8 cellular contexts compared by ENCODE assay signal in genomic region chr19:45994989-45995714, GRCh38. TPM values are rescaled to one million over a fixed set of nuclear protein-coding genes. Genes with fewer than 3 reads are reported as not detected.
DNase-seq lines count a peak whose midpoint lies in the region; ATAC-seq and TF ChIP-seq lines count a peak whose summit lies in the region.

A gene with protein sequence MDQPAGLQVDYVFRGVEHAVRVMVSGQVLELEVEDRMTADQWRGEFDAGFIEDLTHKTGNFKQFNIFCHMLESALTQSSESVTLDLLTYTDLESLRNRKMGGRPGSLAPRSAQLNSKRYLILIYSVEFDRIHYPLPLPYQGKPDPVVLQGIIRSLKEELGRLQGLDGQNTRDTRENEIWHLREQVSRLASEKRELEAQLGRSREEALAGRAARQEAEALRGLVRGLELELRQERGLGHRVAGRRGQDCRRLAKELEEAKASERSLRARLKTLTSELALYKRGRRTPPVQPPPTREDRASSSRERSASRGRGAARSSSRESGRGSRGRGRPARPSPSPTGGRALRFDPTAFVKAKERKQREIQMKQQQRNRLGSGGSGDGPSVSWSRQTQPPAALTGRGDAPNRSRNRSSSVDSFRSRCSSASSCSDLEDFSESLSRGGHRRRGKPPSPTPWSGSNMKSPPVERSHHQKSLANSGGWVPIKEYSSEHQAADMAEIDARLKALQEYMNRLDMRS (plus strand): TSS chr19:45995467. CDS start chr19:46003019, 7,552 bp downstream.

- peaks cover 9% of the 10 kb centered on the region for H3K4me1 ChIP-seq in thymus (ENCODE audit: control insufficient read depth, insufficient read depth, low read length)

- WGBS in thymus, result under 1% methylated on average over 34 of the region's 34 CpGs

- TF ChIP-seq CTCF in HFFc6 (IDR thresholded peaks at IDR 0.05), result no peak
- TF ChIP-seq CTCF in NB4 (IDR thresholded peaks at IDR 0.05; ENCODE audit: low read depth, low read length), result no peak
- TF ChIP-seq CTCF in omental fat pad (IDR thresholded peaks at IDR 0.05), result no peak

- H3K9me3 ChIP-seq in thymus (ENCODE audit: control insufficient read depth), result no peaks in the 10 kb centered on the region

- H3K4me3 ChIP-seq in NB4 (ENCODE audit: low read depth, low read length) (peak within 1 kb of the TSS; percentile 93), thymus (ENCODE audit: low read length) (peak within 1 kb of the TSS; percentile 77)

- no peaks in the 10 kb centered on the region for H3K9me3 Mint-ChIP-seq in HFFc6
- no peaks in the 10 kb centered on the region for H3K9me3 Mint-ChIP-seq in activated naive CD4-positive, alpha-beta T cell treated with anti-CD3 and anti-CD28 coated beads for 36 hours

- H3K27me3 Mint-ChIP-seq in HFFc6 (ENCODE audit: insufficient read depth), result peaks cover 7% of the 10 kb centered on the region
- no peaks in the 10 kb centered on the region for H3K27me3 Mint-ChIP-seq in activated naive CD4-positive, alpha-beta T cell treated with anti-CD3 and anti-CD28 coated beads for 36 hours (ENCODE audit: low read depth)

- no peak within 1 kb of the TSS for H3K27ac Mint-ChIP-seq in HFFc6
- H3K27ac Mint-ChIP-seq in activated naive CD4-positive, alpha-beta T cell treated with anti-CD3 and anti-CD28 coated beads for 36 hours, result no peak within 1 kb of the TSS

- H3K36me3 ChIP-seq in thymus (ENCODE audit: control insufficient read depth, insufficient read depth), result peaks cover 7% of the 10 kb centered on the region

- peaks cover 8% of the 10 kb centered on the region for H3K36me3 Mint-ChIP-seq in HFFc6 (ENCODE audit: low read depth)
- H3K36me3 Mint-ChIP-seq in activated naive CD4-positive, alpha-beta T cell treated with anti-CD3 and anti-CD28 coated beads for 36 hours (ENCODE audit: low read depth), result peaks cover 6% of the 10 kb centered on the region

- no peaks in the 10 kb centered on the region for H3K27me3 ChIP-seq in thymus (ENCODE audit: control insufficient read depth, insufficient read depth)

- CTCF ChIA-PET in activated naive CD4-positive, alpha-beta T cell treated with anti-CD3 and anti-CD28 coated beads for 36 hours (lab: Charles Lee), result interaction anchor here (0.6 to 1.9 kb wide), 5 partner anchors 11 to 132 kb away, joined by 3 to 8 read pairs (median 5); partner anchors contain the start of gene SYMPK

- peak; percentile 100 for DNase-seq in GM04504 (ENCODE audit: low read depth)
- DNase-seq in HFFc6, result peak; percentile 100
- DNase-seq in NB4 (ENCODE audit: low read depth), result peak; percentile 100
- peak; percentile 99 for DNase-seq in SK-N-DZ (ENCODE audit: low spot score)
- peak; percentile 98 for DNase-seq in activated naive CD4-positive, alpha-beta T cell treated with anti-CD3 and anti-CD28 coated beads for 36 hours
- peak; percentile 100 for DNase-seq in glomerular visceral epithelial cell (ENCODE audit: extremely low spot score)
- peak; percentile 84 for DNase-seq in omental fat pad (ENCODE audit: low spot score)

- ATAC-seq in omental fat pad (ENCODE audit: low FRiP score), result peak; percentile 99

- peaks cover 11% of the 10 kb centered on the region for H3K4me1 Mint-ChIP-seq in HFFc6 (ENCODE audit: low read depth)
- H3K4me1 Mint-ChIP-seq in activated naive CD4-positive, alpha-beta T cell treated with anti-CD3 and anti-CD28 coated beads for 36 hours (ENCODE audit: low read depth), result peaks cover 23% of the 10 kb centered on the region

- peak within 1 kb of the TSS; percentile 87 for H3K27ac ChIP-seq in thymus (ENCODE audit: low read depth)

- H3K4me3 Mint-ChIP-seq in HFFc6, result no peak within 1 kb of the TSS
- peak within 1 kb of the TSS; percentile 40 for H3K4me3 Mint-ChIP-seq in activated naive CD4-positive, alpha-beta T cell treated with anti-CD3 and anti-CD28 coated beads for 36 hours

- intact Hi-C loops in activated naive CD4-positive, alpha-beta T cell treated with anti-CD3 and anti-CD28 coated beads for 36 hours (cut with micrococcal nuclease), result loop anchor here (1.0 to 2.0 kb wide), 9 partner anchors 21 to 605 kb away; partner anchors contain the start of genes IRF2BP1, MYPOP, QPCTL and SYMPK

- peak; percentile 97 for TF ChIP-seq POLR2A in NB4 (IDR thresholded peaks at IDR 0.05; ENCODE audit: extremely low read depth, insufficient read length)

RNA-seq across cellular contexts. Expression of the gene that starts here (rescaled TPM):
- 10 to 100 TPM in 3 of 6 experiments, 1 to 10 TPM in 3; 8.6 to 13.1 (median 11.0) TPM for total RNA-seq in HFFc6 (2021; fragmentation: NEBNext Ultra II Directional; extraction: Animal tissue kit (Norgen Biotek cat#: 25700))
- 4.8 and 7.0 TPM in 2 replicates for polyA plus RNA-seq in SK-N-DZ (2014; cell fraction: cytosol; rRNA removed)
- 17.0 and 17.9 TPM in 2 replicates for polyA plus RNA-seq in SK-N-DZ (2014; cell fraction: nucleus; rRNA removed)
- 10 to 100 TPM; 26.4 to 29.3 TPM for total RNA-seq in activated naive CD4-positive, alpha-beta T cell treated with anti-CD3 and anti-CD28 coated beads for 36 hours
- 10 to 100 TPM in 1 of 4 donors, 1 to 10 TPM in 3; 3.6 to 10.4 (median 6.1) TPM for total RNA-seq in omental fat pad
- polyA plus RNA-seq in thymus, result 23.0 TPM

Comparison
In these comparisons a context has a peak if more than half of its experiments do, and no peak if none do; other contexts are left out.
1. Peak in every context shown above with its lines: DNase-seq, ATAC-seq, H3K4me3 ChIP-seq and H3K27ac ChIP-seq.